ENCODE assay signal across 21 cellular contexts in genomic region chr15:55183679-55184078, GRCh38.
"Had no signal": no experiment of that assay in that cellular context is flagged by ENCODE, and none has a peak within 500 bp of the region (broad histone marks: within the 10 kb centered on the region; RNA-seq: fewer than 3 reads in every experiment).

No MANE protein-coding gene starts in this region.

- H3K4me3 ChIP-seq: dorsolateral prefrontal cortex, gastroesophageal sphincter, heart left ventricle, mucosa of descending colon, prostate gland, right atrium auricular region, suprapubic skin, vagina had no signal

- H3K9me3 ChIP-seq: gastroesophageal sphincter, heart left ventricle, mucosa of descending colon, prostate gland, right atrium auricular region, suprapubic skin, vagina had no signal

- H3K4me1 ChIP-seq: prostate gland, right atrium auricular region, suprapubic skin, vagina had no signal

- H3K27me3 Mint-ChIP-seq: activated CD4-positive, alpha-beta memory T cell treated with anti-CD3 and anti-CD28 coated beads for 36 hours; naive B cell; stimulated activated naive CD8-positive, alpha-beta T cell treated with anti-CD3 and anti-CD28 coated beads, Interleukin-15, amount 100 ng/mL, for 72 hours had no signal

- DNase-seq: activated CD4-positive, alpha-beta memory T cell treated with anti-CD3 and anti-CD28 coated beads for 36 hours; activated gamma-delta T cell treated with Interleukin-2 at 50 U/mL for 16 hours; amniotic stem cell; dorsolateral prefrontal cortex; endodermal cell; heart left ventricle; immature natural killer cell; left cardiac atrium; mesenchymal stem cell; mucosa of descending colon; naive B cell; stimulated activated naive CD8-positive, alpha-beta T cell treated with anti-CD3 and anti-CD28 coated beads, Interleukin-15, amount 100 ng/mL, for 72 hours; SW 1271; T-helper 2 cell had no signal

- H3K27ac Mint-ChIP-seq: activated CD4-positive, alpha-beta memory T cell treated with anti-CD3 and anti-CD28 coated beads for 36 hours; endodermal cell had no signal

- ATAC-seq: activated naive CD4-positive, alpha-beta T cell treated with anti-CD3 and anti-CD28 coated beads, Interleukin-2, amount 50 U/mL, for 72 hours; gastroesophageal sphincter; heart left ventricle; left cardiac atrium; mucosa of descending colon; stimulated activated naive CD8-positive, alpha-beta T cell treated with anti-CD3 and anti-CD28 coated beads, Interleukin-15, amount 100 ng/mL, for 72 hours had no signal

- H3K27me3 ChIP-seq: dorsolateral prefrontal cortex, gastroesophageal sphincter, heart left ventricle, right atrium auricular region, suprapubic skin, vagina had no signal

- H3K36me3 ChIP-seq: prostate gland had no signal

- H3K4me1 Mint-ChIP-seq: endodermal cell, neural crest cell had no signal

- H3K4me3 Mint-ChIP-seq: activated CD4-positive, alpha-beta memory T cell treated with anti-CD3 and anti-CD28 coated beads for 36 hours; endodermal cell; immature natural killer cell; naive B cell; neural crest cell; stimulated activated naive CD8-positive, alpha-beta T cell treated with anti-CD3 and anti-CD28 coated beads, Interleukin-15, amount 100 ng/mL, for 72 hours had no signal

- H3K9me3 Mint-ChIP-seq: activated CD4-positive, alpha-beta memory T cell treated with anti-CD3 and anti-CD28 coated beads for 36 hours; activated naive CD4-positive, alpha-beta T cell treated with anti-CD3 and anti-CD28 coated beads, Interleukin-2, amount 50 U/mL, for 72 hours; endodermal cell; immature natural killer cell; naive B cell; neural crest cell; stimulated activated naive CD8-positive, alpha-beta T cell treated with anti-CD3 and anti-CD28 coated beads, Interleukin-15, amount 100 ng/mL, for 72 hours had no signal

- H3K27ac ChIP-seq: dorsolateral prefrontal cortex, gastroesophageal sphincter, heart left ventricle, prostate gland, right atrium auricular region, suprapubic skin, vagina had no signal
